ENCODE assay signal across 7 cellular contexts in the genomic region with DNA sequence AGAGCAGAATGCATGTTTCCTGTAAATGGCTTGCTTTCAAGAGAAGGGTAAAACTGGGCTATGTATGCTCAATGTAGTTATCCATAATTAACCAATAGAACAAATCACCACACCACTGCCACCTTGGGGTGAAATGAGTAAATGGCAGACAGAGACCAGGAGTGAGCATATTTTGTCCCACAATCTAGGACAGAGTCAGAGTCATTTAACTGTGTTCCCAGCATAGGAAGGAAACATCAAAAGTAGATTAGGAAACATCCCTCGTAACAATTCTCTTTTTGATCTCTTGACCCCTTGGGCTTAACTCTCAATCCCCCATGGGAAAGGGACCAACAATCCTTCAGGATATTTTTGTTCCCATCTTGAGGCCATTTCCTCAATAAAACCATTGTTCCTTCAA.
DNase-seq lines count a peak whose midpoint lies in the region; ATAC-seq, FAIRE-seq and TF ChIP-seq lines count a peak whose summit lies in the region.

No MANE protein-coding gene starts in this region.

- H3K9ac ChIP-seq in K562 (ENCODE audit: insufficient read depth in 1 of 2, low read depth in 2 of 2, low read length in 2 of 2) = no peak overlapping the region

- TF ChIP-seq RAD21 in K562 (CRISPR knock-in tag; conservative IDR thresholded peaks at IDR 0.05 in 1 of 2, IDR thresholded peaks at IDR 0.05 in 1 of 2) = peak in 1 of 2 experiments; percentile 46; a peak in 2 of 4 replicates

- H3K4me3 ChIP-seq in K562 = no peak overlapping the region

- no peaks in the 10 kb centered on the region for H4K20me1 ChIP-seq in K562 (replicated peaks; ENCODE audit: control insufficient read depth, insufficient read depth, low read length)

- H3K36me3 ChIP-seq in K562 (ENCODE audit: control insufficient read depth, insufficient read depth, low read length) = no peaks in the 10 kb centered on the region

- in situ Hi-C loops in K562 (cut with MboI) = no loop called here

- ATAC-seq in K562 = peak; percentile 84

- H3K4me1 ChIP-seq in K562 (replicated peaks in 1 of 2; ENCODE audit: control insufficient read depth in 2 of 2, insufficient read depth in 2 of 2, low read length in 2 of 2) = no peaks in the 10 kb centered on the region

- TF ChIP-seq POLR2A in K562 (conservative IDR thresholded peaks at IDR 0.05) = no peak

- TF ChIP-seq EP300 in K562 (IDR thresholded peaks at IDR 0.05; ENCODE audit: low read length) = no peak

- no peaks in the 10 kb centered on the region for H3K27me3 ChIP-seq in K562 (ENCODE audit: control insufficient read depth in 2 of 2, insufficient read depth in 2 of 2, low read length in 2 of 2)

- intact Hi-C loops in K562 (cut with micrococcal nuclease) = loop anchor here (2.0 to 10.0 kb wide), 2 partner anchors 118 to 208 kb away; no protein-coding TSS in a partner anchor

- no peaks in the 10 kb centered on the region for H3K79me2 ChIP-seq in K562 (ENCODE audit: control insufficient read depth, insufficient read depth, low read length)

- no peaks in the 10 kb centered on the region for H3K9me3 ChIP-seq in K562 (replicated peaks; ENCODE audit: control insufficient read depth, insufficient read depth, low read depth, low read length)

- CTCF ChIA-PET in K562 (lab: Yijun Ruan, JAX; ENCODE audit: low intra/inter-chr PET ratio) = no interaction called here

- BruUV-seq in K562 (replicated peaks; lab: Mats Ljungman, UMichigan) = no TSS peak

- TF ChIP-seq CTCF in GM20000 (IDR thresholded peaks at IDR 0.05; ENCODE audit: extremely low read depth, missing control alignments) (peak; percentile 56), K562 (IDR thresholded peaks at IDR 0.05 in 2 of 3, conservative IDR thresholded peaks at IDR 0.05 in 1 of 3; ENCODE audit: insufficient read depth in 2 of 3, low read depth in 1 of 3, low read length in 3 of 3) (peak; percentile 33 to 47 (median 41); a peak in 5 of 6 replicates)

- peak; percentile 32 for DNase-seq in ELF-1 (ENCODE audit: low read depth, low spot score)
- DNase-seq in GM20000 (ENCODE audit: low spot score) = peak; percentile 56
- peak; percentile 16 for DNase-seq in HPDE6-E6E7 (ENCODE audit: extremely low spot score)
- peak; percentile 80 for DNase-seq in OCI-M1 (lab: John Stamatoyannopoulos, UW)
- DNase-seq in K562 (ENCODE audit: extremely low read depth in 1 of 4, low spot score in 3 of 4) = peak; percentile 18 to 40 (median 30)
- DNase-seq in stimulated activated CD4-positive, alpha-beta T cell treated with anti-CD3 and anti-CD28 coated beads, Interleukin-4, amount 100 ng/mL, for 48 hours (ENCODE audit: low read depth in 2 of 2) = peak; percentile 24 to 35

- no peak overlapping the region for H3K4me2 ChIP-seq in K562 (ENCODE audit: insufficient read depth, low read length)

- WGBS in K562 (ENCODE audit: insufficient coverage, low coverage, missing lambda C conversion rate) = 0% methylated on average over 1 of the region's 1 CpG

- POLR2A ChIA-PET in K562 (lab: Yijun Ruan, JAX) = no interaction called here

- H2AFZ ChIP-seq in K562 (ENCODE audit: low read depth, low read length) = no peak overlapping the region

- H3K9me1 ChIP-seq in K562 (ENCODE audit: control insufficient read depth, insufficient read depth, low read length) = no peaks in the 10 kb centered on the region

- FAIRE-seq in K562 (lab: Jason Lieb, UNC) = no peak
- FAIRE-seq in islet of Langerhans (lab: Jason Lieb, UNC) = peak; percentile 95

- H3K27ac ChIP-seq in K562 (ENCODE audit: extremely low read depth, low read depth, low read length) = no peak overlapping the region

TF ChIP-seq in K562, 482 proteins besides CTCF, POLR2A, EP300 and RAD21 (continues in another document):
- TF ChIP-seq KHSRP (IDR thresholded peaks at IDR 0.05) (no peak), SUPT5H (IDR thresholded peaks at IDR 0.05) (no peak), DMBX1 (CRISPR knock-in tag; IDR thresholded peaks at IDR 0.05; ENCODE audit: borderline replicate concordance) (no peak), POLR2B (IDR thresholded peaks at IDR 0.05; ENCODE audit: low read depth, partially characterized antibody) (no peak), ZNF511 (CRISPR knock-in tag; IDR thresholded peaks at IDR 0.05) (no peak), ETV5 (CRISPR knock-in tag; IDR thresholded peaks at IDR 0.05; ENCODE audit: low read depth) (no peak)
- TF ChIP-seq, protein P1, sequence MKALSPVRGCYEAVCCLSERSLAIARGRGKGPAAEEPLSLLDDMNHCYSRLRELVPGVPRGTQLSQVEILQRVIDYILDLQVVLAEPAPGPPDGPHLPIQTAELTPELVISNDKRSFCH (CRISPR knock-in tag; IDR thresholded peaks at IDR 0.05) = no peak
- TF ChIP-seq, protein P1 (tag; IDR thresholded peaks at IDR 0.05) = no peak
- TF ChIP-seq, protein P2, sequence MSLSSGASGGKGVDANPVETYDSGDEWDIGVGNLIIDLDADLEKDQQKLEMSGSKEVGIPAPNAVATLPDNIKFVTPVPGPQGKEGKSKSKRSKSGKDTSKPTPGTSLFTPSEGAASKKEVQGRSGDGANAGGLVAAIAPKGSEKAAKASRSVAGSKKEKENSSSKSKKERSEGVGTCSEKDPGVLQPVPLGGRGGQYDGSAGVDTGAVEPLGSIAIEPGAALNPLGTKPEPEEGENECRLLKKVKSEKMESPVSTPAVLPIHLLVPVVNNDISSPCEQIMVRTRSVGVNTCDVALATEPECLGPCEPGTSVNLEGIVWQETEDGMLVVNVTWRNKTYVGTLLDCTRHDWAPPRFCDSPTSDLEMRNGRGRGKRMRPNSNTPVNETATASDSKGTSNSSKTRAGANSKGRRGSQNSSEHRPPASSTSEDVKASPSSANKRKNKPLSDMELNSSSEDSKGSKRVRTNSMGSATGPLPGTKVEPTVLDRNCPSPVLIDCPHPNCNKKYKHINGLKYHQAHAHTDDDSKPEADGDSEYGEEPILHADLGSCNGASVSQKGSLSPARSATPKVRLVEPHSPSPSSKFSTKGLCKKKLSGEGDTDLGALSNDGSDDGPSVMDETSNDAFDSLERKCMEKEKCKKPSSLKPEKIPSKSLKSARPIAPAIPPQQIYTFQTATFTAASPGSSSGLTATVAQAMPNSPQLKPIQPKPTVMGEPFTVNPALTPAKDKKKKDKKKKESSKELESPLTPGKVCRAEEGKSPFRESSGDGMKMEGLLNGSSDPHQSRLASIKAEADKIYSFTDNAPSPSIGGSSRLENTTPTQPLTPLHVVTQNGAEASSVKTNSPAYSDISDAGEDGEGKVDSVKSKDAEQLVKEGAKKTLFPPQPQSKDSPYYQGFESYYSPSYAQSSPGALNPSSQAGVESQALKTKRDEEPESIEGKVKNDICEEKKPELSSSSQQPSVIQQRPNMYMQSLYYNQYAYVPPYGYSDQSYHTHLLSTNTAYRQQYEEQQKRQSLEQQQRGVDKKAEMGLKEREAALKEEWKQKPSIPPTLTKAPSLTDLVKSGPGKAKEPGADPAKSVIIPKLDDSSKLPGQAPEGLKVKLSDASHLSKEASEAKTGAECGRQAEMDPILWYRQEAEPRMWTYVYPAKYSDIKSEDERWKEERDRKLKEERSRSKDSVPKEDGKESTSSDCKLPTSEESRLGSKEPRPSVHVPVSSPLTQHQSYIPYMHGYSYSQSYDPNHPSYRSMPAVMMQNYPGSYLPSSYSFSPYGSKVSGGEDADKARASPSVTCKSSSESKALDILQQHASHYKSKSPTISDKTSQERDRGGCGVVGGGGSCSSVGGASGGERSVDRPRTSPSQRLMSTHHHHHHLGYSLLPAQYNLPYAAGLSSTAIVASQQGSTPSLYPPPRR (CRISPR knock-in tag; IDR thresholded peaks at IDR 0.05; ENCODE audit: borderline replicate concordance) = no peak

Comparison
In these comparisons a context has a peak if more than half of its experiments do, and no peak if none do; other contexts are left out.
1. DNase-seq: peak in every context shown above with its lines; median percentile 80 in OCI-M1; 56 in GM20000; 32 in ELF-1; 30 in K562; 30 in stimulated activated CD4-positive, alpha-beta T cell treated with anti-CD3 and anti-CD28 coated beads, Interleukin-4, amount 100 ng/mL, for 48 hours; 16 in HPDE6-E6E7.